In genomic region chr5:54049144-54049543, GRCh38 we compare ENCODE assay signal across 25 cellular contexts.
"Had no signal": no experiment of that assay in that cellular context is flagged by ENCODE, and none has a peak within 500 bp of the region (broad histone marks: within the 10 kb centered on the region; RNA-seq: fewer than 3 reads in every experiment).

No MANE protein-coding gene starts in this region.

- ATAC-seq: activated CD8-positive, alpha-beta memory T cell treated with anti-CD3 and anti-CD28 coated beads, Interleukin-2, amount 10 ng/mL, durations not matched to agents 7 days and 5 days; T-helper 17 cell had no signal

- H3K36me3 Mint-ChIP-seq: activated CD8-positive, alpha-beta memory T cell treated with anti-CD3 and anti-CD28 coated beads, Interleukin-2, amount 10 ng/mL, durations not matched to agents 7 days and 5 days had no signal

- H3K4me1 ChIP-seq: breast epithelium, Peyer's patch had no signal

- H3K4me3 Mint-ChIP-seq: activated B cell treated with CpG ODN at 0.5 μM for 24 hours; activated CD4-positive, alpha-beta T cell treated with anti-CD3 and anti-CD28 coated beads, Interleukin-2, amount 10 ng/mL, durations not matched to agents 24 days and 14 days; activated CD8-positive, alpha-beta memory T cell treated with anti-CD3 and anti-CD28 coated beads, Interleukin-2, amount 10 ng/mL, durations not matched to agents 7 days and 5 days; activated naive CD4-positive, alpha-beta T cell treated with anti-CD3 and anti-CD28 coated beads, Interleukin-2, amount 50 U/mL, for 24 hours; activated T-cell treated with anti-CD3 and anti-CD28 coated beads, Interleukin-2, amount 50 U/mL, for 24 hours; activated T-helper 1 cell treated with anti-CD3 and anti-CD28 coated beads, Interleukin-12 subunit alpha, Interleukin-12 subunit beta, Interleukin-2, Interleukin-4 antibody, amounts not matched to agents 30 ng/mL and 10 ng/mL and 1 ng/mL, durations not matched to agents 14 hours and 24 hours and 36 hours; central memory CD8-positive, alpha-beta T cell; T-helper 17 cell had no signal

- H3K27me3 Mint-ChIP-seq: activated B cell treated with CpG ODN at 0.5 μM for 24 hours; activated CD4-positive, alpha-beta T cell treated with anti-CD3 and anti-CD28 coated beads, Interleukin-2, amount 10 ng/mL, durations not matched to agents 24 days and 14 days; activated CD8-positive, alpha-beta memory T cell treated with anti-CD3 and anti-CD28 coated beads, Interleukin-2, amount 10 ng/mL, durations not matched to agents 7 days and 5 days; activated naive CD4-positive, alpha-beta T cell treated with anti-CD3 and anti-CD28 coated beads, Interleukin-2, amount 50 U/mL, for 24 hours; activated T-cell treated with anti-CD3 and anti-CD28 coated beads, Interleukin-2, amount 50 U/mL, for 24 hours; central memory CD8-positive, alpha-beta T cell; T-helper 17 cell had no signal

- DNase-seq: activated B cell treated with CpG ODN at 0.5 μM for 24 hours; activated CD4-positive, alpha-beta T cell treated with anti-CD3 and anti-CD28 coated beads for 1 hour; activated CD4-positive, alpha-beta T cell treated with anti-CD3 and anti-CD28 coated beads, Interleukin-2, amount 50 U/mL, for 48 hours; activated CD8-positive, alpha-beta memory T cell treated with anti-CD3 and anti-CD28 coated beads, Interleukin-2, amount 10 ng/mL, durations not matched to agents 7 days and 5 days; activated effector memory CD4-positive, alpha-beta T cell treated with Interleukin-2 at 50 U/mL for 16 hours; activated naive CD4-positive, alpha-beta T cell; activated T-cell treated with anti-CD3 and anti-CD28 coated beads, Interleukin-2, amount 50 U/mL, for 24 hours; aorta; Kasumi-1; NCI-H1048; NCI-H146; NCI-H187 treated with DMSO at 0.1 percent for 48 hours; NCI-H2081 treated with DMSO at 0.1 percent for 48 hours; NCI-H446; NCI-H524; Peyer's patch; SHP77; T-helper 17 cell; T1000 had no signal

- H3K27ac ChIP-seq: breast epithelium, Peyer's patch, SJSA1 had no signal

- H3K9me3 Mint-ChIP-seq: activated B cell treated with CpG ODN at 0.5 μM for 24 hours; activated CD4-positive, alpha-beta T cell treated with anti-CD3 and anti-CD28 coated beads, Interleukin-2, amount 10 ng/mL, durations not matched to agents 24 days and 14 days; activated naive CD4-positive, alpha-beta T cell treated with anti-CD3 and anti-CD28 coated beads, Interleukin-2, amount 50 U/mL, for 24 hours; activated T-cell treated with anti-CD3 and anti-CD28 coated beads, Interleukin-2, amount 50 U/mL, for 24 hours; activated T-helper 1 cell treated with anti-CD3 and anti-CD28 coated beads, Interleukin-12 subunit alpha, Interleukin-12 subunit beta, Interleukin-2, Interleukin-4 antibody, amounts not matched to agents 30 ng/mL and 10 ng/mL and 1 ng/mL, durations not matched to agents 14 hours and 24 hours and 36 hours; central memory CD8-positive, alpha-beta T cell had no signal

- H3K4me1 Mint-ChIP-seq: activated B cell treated with CpG ODN at 0.5 μM for 24 hours; activated CD4-positive, alpha-beta T cell treated with anti-CD3 and anti-CD28 coated beads, Interleukin-2, amount 10 ng/mL, durations not matched to agents 24 days and 14 days; activated CD8-positive, alpha-beta memory T cell treated with anti-CD3 and anti-CD28 coated beads, Interleukin-2, amount 10 ng/mL, durations not matched to agents 7 days and 5 days; activated naive CD4-positive, alpha-beta T cell treated with anti-CD3 and anti-CD28 coated beads, Interleukin-2, amount 50 U/mL, for 24 hours; central memory CD8-positive, alpha-beta T cell had no signal

- H3K27ac Mint-ChIP-seq: activated B cell treated with CpG ODN at 0.5 μM for 24 hours; activated CD4-positive, alpha-beta T cell treated with anti-CD3 and anti-CD28 coated beads, Interleukin-2, amount 10 ng/mL, durations not matched to agents 24 days and 14 days; activated CD8-positive, alpha-beta memory T cell treated with anti-CD3 and anti-CD28 coated beads, Interleukin-2, amount 10 ng/mL, durations not matched to agents 7 days and 5 days; activated naive CD4-positive, alpha-beta T cell treated with anti-CD3 and anti-CD28 coated beads, Interleukin-2, amount 50 U/mL, for 24 hours; activated T-cell treated with anti-CD3 and anti-CD28 coated beads, Interleukin-2, amount 50 U/mL, for 24 hours; activated T-helper 1 cell treated with anti-CD3 and anti-CD28 coated beads, Interleukin-12 subunit alpha, Interleukin-12 subunit beta, Interleukin-2, Interleukin-4 antibody, amounts not matched to agents 30 ng/mL and 10 ng/mL and 1 ng/mL, durations not matched to agents 14 hours and 24 hours and 36 hours; T-helper 17 cell had no signal

- H3K27me3 ChIP-seq: breast epithelium, Peyer's patch, SJSA1 had no signal

- H3K4me3 ChIP-seq: breast epithelium, Peyer's patch, SJSA1 had no signal

- H3K36me3 ChIP-seq: breast epithelium, Peyer's patch, SJSA1 had no signal
